In genomic region chr4:3953140-3953489, GRCh38 we compare ENCODE assay signal across 7 cellular contexts.
DNase-seq lines count a peak whose midpoint lies in the region; TF ChIP-seq lines count a peak whose summit lies in the region.
"Not testable (repeated sequence)": the region's sequence is repeated elsewhere in the genome, so short reads cannot be mapped to it uniquely, and the experiment has no call there.

No MANE protein-coding gene starts in this region.

- H3K4me2 ChIP-seq in KMS-11 = peak overlapping the region; percentile 33; the same call in 1 of the 2 replicates

- H3K4me3 Mint-ChIP-seq in MCF 10A (ENCODE audit: unreplicated experiment) (peak overlapping the region; percentile 85), nephron (peak overlapping the region in 2 of 3 experiments; percentile 34 to 45)

- intact Hi-C loops in MCF 10A (cut with micrococcal nuclease) = not testable (repeated sequence)

- peak overlapping the region; percentile 96 for H3K27ac Mint-ChIP-seq in MCF 10A (ENCODE audit: low read depth, unreplicated experiment)
- not testable (repeated sequence) for H3K27ac Mint-ChIP-seq in nephron

- CTCF ChIA-PET in MCF 10A (lab: Yijun Ruan, JAX) = interaction anchor here (1.1 kb wide), 1 partner anchor 11 kb away, joined by 3 read pairs; no protein-coding TSS in a partner anchor

- H3K9ac ChIP-seq in KMS-11 = not testable (repeated sequence)

- not testable (repeated sequence) for H4K20me1 ChIP-seq in KMS-11 (ENCODE audit: insufficient read depth)

- not testable (repeated sequence) for TF ChIP-seq CTCF in KMS-11 (conservative IDR thresholded peaks at IDR 0.05; ENCODE audit: low read depth, low read length); MCF 10A (IDR thresholded peaks at IDR 0.05; ENCODE audit: unreplicated experiment); foreskin fibroblast (IDR thresholded peaks at IDR 0.05; ENCODE audit: low read depth, low read length); nephron (IDR thresholded peaks at IDR 0.05; ENCODE audit: unreplicated experiment in 3 of 3)

- H3K4me1 ChIP-seq in KMS-11 (ENCODE audit: low read depth, poor library complexity, severe bottlenecking) = peaks cover 18% of the 10 kb centered on the region

- H3K9me3 Mint-ChIP-seq in MCF 10A (ENCODE audit: unreplicated experiment); nephron: not testable (repeated sequence)

- not testable (repeated sequence) for H3K27me3 ChIP-seq in KMS-11 (ENCODE audit: insufficient read depth, low read depth)

- not testable (repeated sequence) for BruUV-seq in MCF 10A (replicated peaks; lab: Mats Ljungman, UMichigan)

- H3K36me3 ChIP-seq in KMS-11 (ENCODE audit: insufficient read depth) = not testable (repeated sequence)

- peaks cover 10% of the 10 kb centered on the region for H3K36me3 Mint-ChIP-seq in MCF 10A (ENCODE audit: insufficient read depth, unreplicated experiment)
- H3K36me3 Mint-ChIP-seq in nephron (ENCODE audit: low read depth) = not testable (repeated sequence)

- not testable (repeated sequence) for H3K4me3 ChIP-seq in KMS-11 (IDR thresholded peaks at IDR 0.05; ENCODE audit: insufficient read depth, low read depth, low read length); foreskin fibroblast (ENCODE audit: low read depth in 1 of 2, low read length in 2 of 2)

- not testable (repeated sequence) for H2AFZ ChIP-seq in KMS-11 (ENCODE audit: low read depth)

- not testable (repeated sequence) for H3K27me3 Mint-ChIP-seq in MCF 10A (ENCODE audit: insufficient read depth, unreplicated experiment); nephron (ENCODE audit: low read depth)

- POLR2A ChIA-PET in MCF 10A (lab: Yijun Ruan, JAX) = not testable (repeated sequence)

- peaks cover 20% of the 10 kb centered on the region for H3K4me1 Mint-ChIP-seq in MCF 10A (ENCODE audit: insufficient read depth, unreplicated experiment)
- H3K4me1 Mint-ChIP-seq in nephron = not testable (repeated sequence)

- not testable (repeated sequence) for H3K79me2 ChIP-seq in KMS-11 (ENCODE audit: insufficient read depth, low read depth)

- H3K27ac ChIP-seq in KMS-11 = peak overlapping the region; percentile 40; the same call in 1 of the 2 replicates

- DNase-seq in Daoy (ENCODE audit: low read depth) = peak; percentile 21
- peak; percentile 20 for DNase-seq in NCI-H2107 treated with DMSO at 0.1 percent for 48 hours (lab: John Stamatoyannopoulos, UW; ENCODE audit: unreplicated experiment)
- peak; percentile 89 for DNase-seq in RPMI7951 (ENCODE audit: low read depth)
- peak; percentile 81 for DNase-seq in MCF 10A (ENCODE audit: unreplicated experiment)
- peak; percentile 14 to 17 for DNase-seq in foreskin fibroblast

Comparison
In these comparisons a context has a peak if more than half of its experiments do, and no peak if none do; other contexts are left out.
1. DNase-seq: peak in every context shown above with its lines; median percentile 89 in RPMI7951; 81 in MCF 10A; 21 in Daoy; 20 in NCI-H2107 treated with DMSO at 0.1 percent for 48 hours; 16 in foreskin fibroblast.